35 cellular contexts compared by ENCODE assay signal in genomic region chr22:44861245-44861644, GRCh38.
"Had no signal": no experiment of that assay in that cellular context is flagged by ENCODE, and none has a peak within 500 bp of the region (broad histone marks: within the 10 kb centered on the region; RNA-seq: fewer than 3 reads in every experiment).

No MANE protein-coding gene starts in this region.

- H3K27me3 Mint-ChIP-seq: activated CD4-positive, alpha-beta memory T cell treated with anti-CD3 and anti-CD28 coated beads for 36 hours; activated CD4-positive, alpha-beta T cell treated with anti-CD3 and anti-CD28 coated beads, Interleukin-2, amount 10 ng/mL, durations not matched to agents 24 days and 14 days; activated CD8-positive, alpha-beta memory T cell treated with anti-CD3 and anti-CD28 coated beads, Interleukin-2, amount 10 ng/mL, durations not matched to agents 7 days and 5 days; activated naive CD4-positive, alpha-beta T cell treated with anti-CD3 and anti-CD28 coated beads, Interleukin-2, amount 50 U/mL, for 24 hours; activated naive CD8-positive, alpha-beta T cell treated with anti-CD3 and anti-CD28 coated beads for 36 hours; activated naive CD8-positive, alpha-beta T cell treated with anti-CD3 and anti-CD28 coated beads, Interleukin-2, amount 50 U/mL, for 24 hours had no signal

- H3K36me3 Mint-ChIP-seq: activated CD4-positive, alpha-beta memory T cell treated with anti-CD3 and anti-CD28 coated beads for 36 hours; activated CD8-positive, alpha-beta memory T cell treated with anti-CD3 and anti-CD28 coated beads, Interleukin-2, amount 10 ng/mL, durations not matched to agents 7 days and 5 days; activated naive CD4-positive, alpha-beta T cell treated with anti-CD3 and anti-CD28 coated beads, Interleukin-2, amount 50 U/mL, for 24 hours; activated naive CD8-positive, alpha-beta T cell treated with anti-CD3 and anti-CD28 coated beads for 36 hours had no signal

- FAIRE-seq: endometrium, endothelial cell of umbilical vein, frontal cortex had no signal

- H3K4me1 ChIP-seq: adrenal gland, body of pancreas, colonic mucosa had no signal

- H3K27ac ChIP-seq: adrenal gland, body of pancreas, colonic mucosa had no signal

- H3K4me1 Mint-ChIP-seq: activated CD4-positive, alpha-beta T cell treated with anti-CD3 and anti-CD28 coated beads for 36 hours; activated CD4-positive, alpha-beta T cell treated with anti-CD3 and anti-CD28 coated beads, Interleukin-2, amount 10 ng/mL, durations not matched to agents 24 days and 14 days; activated CD8-positive, alpha-beta memory T cell treated with anti-CD3 and anti-CD28 coated beads, Interleukin-2, amount 10 ng/mL, durations not matched to agents 7 days and 5 days; activated naive CD4-positive, alpha-beta T cell treated with anti-CD3 and anti-CD28 coated beads, Interleukin-2, amount 50 U/mL, for 24 hours; activated naive CD8-positive, alpha-beta T cell treated with anti-CD3 and anti-CD28 coated beads for 36 hours; activated naive CD8-positive, alpha-beta T cell treated with anti-CD3 and anti-CD28 coated beads, Interleukin-2, amount 50 U/mL, for 24 hours; T-helper 17 cell had no signal

- H3K27ac Mint-ChIP-seq: activated CD4-positive, alpha-beta memory T cell treated with anti-CD3 and anti-CD28 coated beads for 36 hours; activated CD4-positive, alpha-beta T cell treated with anti-CD3 and anti-CD28 coated beads for 36 hours; activated CD4-positive, alpha-beta T cell treated with anti-CD3 and anti-CD28 coated beads, Interleukin-2, amount 10 ng/mL, durations not matched to agents 24 days and 14 days; activated CD8-positive, alpha-beta memory T cell treated with anti-CD3 and anti-CD28 coated beads, Interleukin-2, amount 10 ng/mL, durations not matched to agents 7 days and 5 days; activated CD8-positive, alpha-beta T cell treated with anti-CD3 and anti-CD28 coated beads, Interleukin-2, amount 10 ng/mL, durations not matched to agents 7 days and 5 days; activated naive CD4-positive, alpha-beta T cell treated with anti-CD3 and anti-CD28 coated beads for 36 hours; activated naive CD4-positive, alpha-beta T cell treated with anti-CD3 and anti-CD28 coated beads, Interleukin-2, amount 50 U/mL, for 24 hours; activated naive CD8-positive, alpha-beta T cell treated with anti-CD3 and anti-CD28 coated beads for 36 hours; activated naive CD8-positive, alpha-beta T cell treated with anti-CD3 and anti-CD28 coated beads, Interleukin-2, amount 50 U/mL, for 24 hours; activated T-helper 1 cell treated with anti-CD3 and anti-CD28 coated beads, Interleukin-12 subunit alpha, Interleukin-12 subunit beta, Interleukin-2, Interleukin-4 antibody, amounts not matched to agents 30 ng/mL and 10 ng/mL and 1 ng/mL, durations not matched to agents 14 hours and 24 hours and 36 hours; activated T-helper 2 cell treated with anti-CD3 and anti-CD28 coated beads, Interferon-gamma antibody, Interleukin-2, Interleukin-4, amounts not matched to agents 10 μg/mL and 5 μg/mL and 100 μg/mL, durations not matched to agents 14 hours and 24 hours and 36 hours; T-helper 17 cell; T-helper 2 cell treated with Interferon-gamma antibody and Interleukin-4, amounts not matched to agents 5 μg/mL and 100 μg/mL, for 36 hours had no signal

- H3K4me3 ChIP-seq: adrenal gland, body of pancreas, colonic mucosa had no signal

- ATAC-seq: activated CD4-positive, alpha-beta T cell treated with anti-CD3 and anti-CD28 coated beads for 36 hours; activated CD8-positive, alpha-beta memory T cell treated with anti-CD3 and anti-CD28 coated beads, Interleukin-2, amount 10 ng/mL, durations not matched to agents 7 days and 5 days; activated CD8-positive, alpha-beta T cell treated with anti-CD3 and anti-CD28 coated beads, Interleukin-2, amount 10 ng/mL, durations not matched to agents 7 days and 5 days; activated naive CD8-positive, alpha-beta T cell treated with anti-CD3 and anti-CD28 coated beads, Interleukin-2, amount 50 U/mL, for 24 hours; body of pancreas; esophagus mucosa; T-helper 17 cell had no signal

- H3K9me3 Mint-ChIP-seq: activated CD4-positive, alpha-beta memory T cell treated with anti-CD3 and anti-CD28 coated beads for 36 hours; activated CD4-positive, alpha-beta T cell treated with anti-CD3 and anti-CD28 coated beads, Interleukin-2, amount 10 ng/mL, durations not matched to agents 24 days and 14 days; activated naive CD4-positive, alpha-beta T cell treated with anti-CD3 and anti-CD28 coated beads for 36 hours; activated naive CD4-positive, alpha-beta T cell treated with anti-CD3 and anti-CD28 coated beads, Interleukin-2, amount 50 U/mL, for 24 hours; activated naive CD8-positive, alpha-beta T cell treated with anti-CD3 and anti-CD28 coated beads for 36 hours; activated naive CD8-positive, alpha-beta T cell treated with anti-CD3 and anti-CD28 coated beads, Interleukin-2, amount 50 U/mL, for 24 hours; activated T-helper 1 cell treated with anti-CD3 and anti-CD28 coated beads, Interleukin-12 subunit alpha, Interleukin-12 subunit beta, Interleukin-2, Interleukin-4 antibody, amounts not matched to agents 30 ng/mL and 10 ng/mL and 1 ng/mL, durations not matched to agents 14 hours and 24 hours and 36 hours; activated T-helper 2 cell treated with anti-CD3 and anti-CD28 coated beads, Interferon-gamma antibody, Interleukin-2, Interleukin-4, amounts not matched to agents 10 μg/mL and 5 μg/mL and 100 μg/mL, durations not matched to agents 14 hours and 24 hours and 36 hours; T-helper 2 cell treated with Interferon-gamma antibody and Interleukin-4, amounts not matched to agents 5 μg/mL and 100 μg/mL, for 36 hours had no signal

- H3K27me3 ChIP-seq: adrenal gland, body of pancreas, colonic mucosa had no signal

- DNase-seq: activated CD4-positive, alpha-beta memory T cell treated with anti-CD3 and anti-CD28 coated beads for 36 hours; activated CD4-positive, alpha-beta T cell treated with anti-CD3 and anti-CD28 coated beads for 36 hours; activated CD4-positive, alpha-beta T cell treated with anti-CD3 and anti-CD28 coated beads, Interleukin-2, amount 10 ng/mL, durations not matched to agents 24 days and 14 days; activated CD4-positive, CD25-positive, alpha-beta regulatory T cell; activated CD4-positive, CD25-positive, alpha-beta regulatory T cell treated with anti-CD3 and anti-CD28 coated beads, Interleukin-2, amount 50 U/mL, for 72 hours; activated CD8-positive, alpha-beta memory T cell treated with anti-CD3 and anti-CD28 coated beads, Interleukin-2, amount 10 ng/mL, durations not matched to agents 7 days and 5 days; activated CD8-positive, alpha-beta memory T cell treated with anti-CD3 and anti-CD28 coated beads, Interleukin-2, amount 50 U/mL, for 4 hours; activated CD8-positive, alpha-beta T cell treated with anti-CD3 and anti-CD28 coated beads, Interleukin-2, amount 10 ng/mL, durations not matched to agents 7 days and 5 days; activated effector memory CD4-positive, alpha-beta T cell treated with anti-CD3 and anti-CD28 coated beads, Interleukin-2, amount 50 U/mL, for 16 hours; activated naive CD4-positive, alpha-beta T cell treated with anti-CD3 and anti-CD28 coated beads for 36 hours; activated naive CD8-positive, alpha-beta T cell treated with anti-CD3 and anti-CD28 coated beads for 36 hours; activated naive CD8-positive, alpha-beta T cell treated with anti-CD3 and anti-CD28 coated beads, Interleukin-2, amount 50 U/mL, for 24 hours; activated T-cell treated with anti-CD3 and anti-CD28 coated beads, Interleukin-2, amount 50 U/mL, for 1 hour; activated T-cell treated with anti-CD3 and anti-CD28 coated beads, Interleukin-2, amount 50 U/mL, for 48 hours; adrenal gland; amygdala; aorta; body of pancreas; central memory CD4-positive, alpha-beta T cell; cerebellar nuclear complex; colonic mucosa; effector CD8-positive, alpha-beta T cell; foreskin fibroblast; head of caudate nucleus; T-helper 1 cell; T-helper 17 cell; T1000 had no signal

- H3K36me3 ChIP-seq: adrenal gland, colonic mucosa had no signal

- H3K4me3 Mint-ChIP-seq: activated CD4-positive, alpha-beta memory T cell treated with anti-CD3 and anti-CD28 coated beads for 36 hours; activated CD4-positive, alpha-beta T cell treated with anti-CD3 and anti-CD28 coated beads for 36 hours; activated CD4-positive, alpha-beta T cell treated with anti-CD3 and anti-CD28 coated beads, Interleukin-2, amount 10 ng/mL, durations not matched to agents 24 days and 14 days; activated CD8-positive, alpha-beta memory T cell treated with anti-CD3 and anti-CD28 coated beads, Interleukin-2, amount 10 ng/mL, durations not matched to agents 7 days and 5 days; activated CD8-positive, alpha-beta T cell treated with anti-CD3 and anti-CD28 coated beads, Interleukin-2, amount 10 ng/mL, durations not matched to agents 7 days and 5 days; activated naive CD4-positive, alpha-beta T cell treated with anti-CD3 and anti-CD28 coated beads for 36 hours; activated naive CD4-positive, alpha-beta T cell treated with anti-CD3 and anti-CD28 coated beads, Interleukin-2, amount 50 U/mL, for 24 hours; activated naive CD8-positive, alpha-beta T cell treated with anti-CD3 and anti-CD28 coated beads for 36 hours; activated naive CD8-positive, alpha-beta T cell treated with anti-CD3 and anti-CD28 coated beads, Interleukin-2, amount 50 U/mL, for 24 hours; activated T-helper 1 cell treated with anti-CD3 and anti-CD28 coated beads, Interleukin-12 subunit alpha, Interleukin-12 subunit beta, Interleukin-2, Interleukin-4 antibody, amounts not matched to agents 30 ng/mL and 10 ng/mL and 1 ng/mL, durations not matched to agents 14 hours and 24 hours and 36 hours; T-helper 17 cell; T-helper 2 cell treated with Interferon-gamma antibody and Interleukin-4, amounts not matched to agents 5 μg/mL and 100 μg/mL, for 36 hours had no signal

- H3K9me3 ChIP-seq: adrenal gland, body of pancreas, colonic mucosa had no signal
